9 cellular contexts compared by ENCODE assay signal in genomic region chr6:128259735-128260685, GRCh38.
DNase-seq lines count a peak whose midpoint lies in the region; ATAC-seq and TF ChIP-seq lines count a peak whose summit lies in the region.
"Had no signal": no experiment of that assay in that cellular context is flagged by ENCODE, and none has a peak within 500 bp of the region (broad histone marks: within the 10 kb centered on the region; RNA-seq: fewer than 3 reads in every experiment).

No MANE protein-coding gene starts in this region.

- H3K27ac Mint-ChIP-seq in activated CD4-positive, alpha-beta T cell treated with anti-CD3 and anti-CD28 coated beads, Interleukin-2, amount 10 ng/mL, durations not matched to agents 7 days and 5 days, result peak overlapping the region; percentile 87
- peak overlapping the region; percentile 77 for H3K27ac Mint-ChIP-seq in activated CD8-positive, alpha-beta T cell treated with anti-CD3 and anti-CD28 coated beads for 36 hours

- CTCF ChIA-PET in activated CD4-positive, alpha-beta T cell treated with anti-CD3 and anti-CD28 coated beads, Interleukin-2, amount 10 ng/mL, durations not matched to agents 7 days and 5 days (lab: Charles Lee), result interaction anchor here (1.0 kb wide), 1 partner anchor 15 kb away, joined by 4 read pairs; no protein-coding TSS in a partner anchor
- CTCF ChIA-PET in activated CD8-positive, alpha-beta T cell treated with anti-CD3 and anti-CD28 coated beads for 36 hours (lab: Charles Lee), result interaction anchor here (1.3 kb wide), 1 partner anchor 14 kb away, joined by 3 read pairs; no protein-coding TSS in a partner anchor

- DNase-seq in activated CD4-positive, alpha-beta T cell treated with anti-CD3 and anti-CD28 coated beads, Interleukin-2, amount 10 ng/mL, durations not matched to agents 7 days and 5 days, result no peak
- no peak for DNase-seq in activated CD4-positive, alpha-beta T cell treated with anti-CD3 and anti-CD28 coated beads for 1 hour
- no peak for DNase-seq in activated CD8-positive, alpha-beta T cell treated with anti-CD3 and anti-CD28 coated beads for 36 hours
- no peak for DNase-seq in stimulated activated naive CD8-positive, alpha-beta T cell treated with anti-CD3 and anti-CD28 coated beads, Interleukin-15, Interleukin-2, amounts not matched to agents 100 U/mL and 50 U/mL, for 24 hours
- DNase-seq in DMS79 treated with DMSO at 0.1 percent for 48 hours (lab: John Stamatoyannopoulos, UW), result no peak
- DNase-seq in cerebellar nuclear complex (lab: John Stamatoyannopoulos, UW), result no peak
- DNase-seq in glomerular visceral epithelial cell (ENCODE audit: extremely low spot score), result no peak
- DNase-seq: body of pancreas had no signal

- H3K4me1 Mint-ChIP-seq in activated CD4-positive, alpha-beta T cell treated with anti-CD3 and anti-CD28 coated beads, Interleukin-2, amount 10 ng/mL, durations not matched to agents 7 days and 5 days, result peaks cover 29% of the 10 kb centered on the region
- H3K4me1 Mint-ChIP-seq in activated CD8-positive, alpha-beta T cell treated with anti-CD3 and anti-CD28 coated beads for 36 hours (ENCODE audit: low read depth), result peaks cover 26% of the 10 kb centered on the region

- peaks cover 10% of the 10 kb centered on the region for H3K36me3 Mint-ChIP-seq in activated CD4-positive, alpha-beta T cell treated with anti-CD3 and anti-CD28 coated beads, Interleukin-2, amount 10 ng/mL, durations not matched to agents 7 days and 5 days (ENCODE audit: low read depth)
- peaks cover 13% of the 10 kb centered on the region for H3K36me3 Mint-ChIP-seq in activated CD8-positive, alpha-beta T cell treated with anti-CD3 and anti-CD28 coated beads for 36 hours (ENCODE audit: low read depth)

- no peak for TF ChIP-seq CTCF in activated CD8-positive, alpha-beta T cell treated with anti-CD3 and anti-CD28 coated beads for 36 hours (IDR thresholded peaks at IDR 0.05)

- no peaks in the 10 kb centered on the region for H3K27me3 Mint-ChIP-seq in activated CD4-positive, alpha-beta T cell treated with anti-CD3 and anti-CD28 coated beads, Interleukin-2, amount 10 ng/mL, durations not matched to agents 7 days and 5 days
- H3K27me3 Mint-ChIP-seq in activated CD8-positive, alpha-beta T cell treated with anti-CD3 and anti-CD28 coated beads for 36 hours, result no peaks in the 10 kb centered on the region

- peaks cover 7% of the 10 kb centered on the region for H3K9me3 Mint-ChIP-seq in activated CD4-positive, alpha-beta T cell treated with anti-CD3 and anti-CD28 coated beads, Interleukin-2, amount 10 ng/mL, durations not matched to agents 7 days and 5 days
- peaks cover 11% of the 10 kb centered on the region for H3K9me3 Mint-ChIP-seq in activated CD8-positive, alpha-beta T cell treated with anti-CD3 and anti-CD28 coated beads for 36 hours

- ATAC-seq in HG02943 (IDR thresholded peaks at IDR 0.05; ENCODE audit: low read depth, unreplicated experiment), result peak; percentile 51
- ATAC-seq in activated CD8-positive, alpha-beta T cell treated with anti-CD3 and anti-CD28 coated beads for 36 hours, result peak; percentile 64
- peak; percentile 45 for ATAC-seq in stimulated activated naive CD8-positive, alpha-beta T cell treated with anti-CD3 and anti-CD28 coated beads, Interleukin-15, Interleukin-2, amounts not matched to agents 100 U/mL and 50 U/mL, for 24 hours
- ATAC-seq: body of pancreas had no signal

- intact Hi-C loops in activated CD8-positive, alpha-beta T cell treated with anti-CD3 and anti-CD28 coated beads for 36 hours (cut with micrococcal nuclease), result loop anchor here (10.0 kb wide), 2 partner anchors 285 to 405 kb away; no protein-coding TSS in a partner anchor

- H3K4me3 Mint-ChIP-seq in activated CD4-positive, alpha-beta T cell treated with anti-CD3 and anti-CD28 coated beads, Interleukin-2, amount 10 ng/mL, durations not matched to agents 7 days and 5 days, result peak overlapping the region; percentile 64
- H3K4me3 Mint-ChIP-seq in activated CD8-positive, alpha-beta T cell treated with anti-CD3 and anti-CD28 coated beads for 36 hours, result peak overlapping the region; percentile 68

- POLR2A ChIA-PET in activated CD4-positive, alpha-beta T cell treated with anti-CD3 and anti-CD28 coated beads, Interleukin-2, amount 10 ng/mL, durations not matched to agents 7 days and 5 days (lab: Charles Lee), result no interaction called here
- POLR2A ChIA-PET in activated CD8-positive, alpha-beta T cell treated with anti-CD3 and anti-CD28 coated beads for 36 hours (lab: Charles Lee), result no interaction called here
